In genomic region chr13:27419333-27419732, GRCh38 we compare ENCODE assay signal across 31 cellular contexts. TPM values are rescaled to one million over a fixed set of nuclear protein-coding genes. Genes with fewer than 3 reads are reported as not detected.
DNase-seq lines count a peak whose midpoint lies in the region; ATAC-seq and TF ChIP-seq lines count a peak whose summit lies in the region.
"Had no signal": no experiment of that assay in that cellular context is flagged by ENCODE, and none has a peak within 500 bp of the region (broad histone marks: within the 10 kb centered on the region; RNA-seq: fewer than 3 reads in every experiment).

No MANE protein-coding gene starts in this region.

- H3K4ac ChIP-seq in IMR-90 (ENCODE audit: low read depth, low read length) = no peak overlapping the region

- no peak overlapping the region for H2BK120ac ChIP-seq in IMR-90 (ENCODE audit: low read depth, low read length)

- no peak for ATAC-seq in IMR-90 (ENCODE audit: low read depth)
- ATAC-seq: GM23338; lower lobe of right lung; natural killer cell treated with Interleukin-12 subunit alpha and Interleukin-12 subunit beta and Interleukin-15 and Interleukin-18, amount 100 ng/mL, for 72 hours had no signal

- H3K27me3 ChIP-seq in IMR-90 (ENCODE audit: control insufficient read depth, insufficient read depth, low read length) = peaks cover 34% of the 10 kb centered on the region
- H3K27me3 ChIP-seq: ascending aorta, BLaER1, sigmoid colon had no signal

- no TSS peak for BruUV-seq in IMR-90 (replicated peaks; lab: Mats Ljungman, UMichigan)

- CTCF ChIA-PET in IMR-90 (lab: Yijun Ruan, JAX) = no interaction called here

- no peak overlapping the region for H2BK15ac ChIP-seq in IMR-90 (ENCODE audit: low read depth, low read length)

- no peak overlapping the region for H3K23ac ChIP-seq in IMR-90 (ENCODE audit: low read depth, low read length)

- no peak for TF ChIP-seq POLR2A in IMR-90 (IDR thresholded peaks at IDR 0.05; ENCODE audit: low read depth, low read length)

- H2AK9ac ChIP-seq in IMR-90 (replicated peaks; ENCODE audit: low read depth, low read length, poor library complexity) = no peak overlapping the region

- no peak overlapping the region for H4K91ac ChIP-seq in IMR-90 (ENCODE audit: insufficient read depth, low read depth, low read length)

- H3K9me1 ChIP-seq in IMR-90 (ENCODE audit: insufficient read depth, low read length) = no peaks in the 10 kb centered on the region

- H2AFZ ChIP-seq in IMR-90 (replicated peaks; ENCODE audit: low read length, poor library complexity) = no peak overlapping the region
- H2AFZ ChIP-seq: GM23338 had no signal

- H3K9me3 ChIP-seq in IMR-90 (ENCODE audit: control insufficient read depth, insufficient read depth, low read length) = no peaks in the 10 kb centered on the region
- H3K9me3 ChIP-seq: ascending aorta, BLaER1, lower lobe of right lung, MG63, prostate gland, sigmoid colon, SJCRH30 had no signal

- in situ Hi-C loops in IMR-90 (cut with MboI; ENCODE audit: low sequenced_read_pairs) = no loop called here
- in situ Hi-C loops in SK-MEL-5 (cut with HindIII; ENCODE audit: low pct_unique_long_range_greater_than_20kb, low sequenced_read_pairs) = no loop called here

- TF ChIP-seq RAD21 in IMR-90 (IDR thresholded peaks at IDR 0.05; ENCODE audit: low read length) = no peak

- H3K4me1 ChIP-seq in IMR-90 (ENCODE audit: control insufficient read depth, insufficient read depth, low read length) = no peaks in the 10 kb centered on the region
- H3K4me1 ChIP-seq: prostate gland had no signal

- intact Hi-C loops in IMR-90 (cut with micrococcal nuclease) = no loop called here

- no peak for TF ChIP-seq CTCF in IMR-90 (conservative IDR thresholded peaks at IDR 0.05; ENCODE audit: low read depth, low read length)

- no peak overlapping the region for H3K27ac ChIP-seq in IMR-90 (ENCODE audit: insufficient read depth, low read length)
- H3K27ac ChIP-seq: ascending aorta, BLaER1, lower lobe of right lung, prostate gland, sigmoid colon, SJCRH30, VCaP had no signal

- H3K4me3 ChIP-seq in IMR-90 (ENCODE audit: insufficient read depth, low read depth, low read length) = no peak overlapping the region
- H3K4me3 ChIP-seq: ascending aorta, BLaER1, GM23338, lower lobe of right lung, MG63, prostate gland, sigmoid colon, SJCRH30 had no signal

- no peak overlapping the region for H2BK20ac ChIP-seq in IMR-90 (ENCODE audit: low read depth, low read length)

- no peak overlapping the region for H4K8ac ChIP-seq in IMR-90 (ENCODE audit: low read depth in 2 of 2, low read length in 2 of 2)

- H2BK5ac ChIP-seq in IMR-90 (ENCODE audit: low read depth, low read length, poor library complexity, severe bottlenecking) = no peak overlapping the region

- no peak overlapping the region for H3K14ac ChIP-seq in IMR-90 (replicated peaks; ENCODE audit: low read depth, low read length)

- no peak overlapping the region for H3K9ac ChIP-seq in IMR-90 (ENCODE audit: low read depth, low read length)
- H3K9ac ChIP-seq: BLaER1 had no signal

- POLR2A ChIA-PET in IMR-90 (lab: Charles Lee; ENCODE audit: unreplicated experiment) = no interaction called here

- no CpG with 5 or more reads among the region's 1 CpG for WGBS in IMR-90 (ENCODE audit: extremely low coverage in 2 of 2, insufficient read length in 1 of 2), 2 experiments

- H3K18ac ChIP-seq in IMR-90 (ENCODE audit: low read depth, low read length) = no peak overlapping the region

- H4K20me1 ChIP-seq in IMR-90 (ENCODE audit: insufficient read depth, low read length) = no peaks in the 10 kb centered on the region
- H4K20me1 ChIP-seq: BLaER1 had no signal

- no peak overlapping the region for H4K5ac ChIP-seq in IMR-90 (ENCODE audit: low read depth, low read length)

- no peaks in the 10 kb centered on the region for H3K36me3 ChIP-seq in IMR-90 (ENCODE audit: control insufficient read depth, insufficient read depth, low read length)
- H3K36me3 ChIP-seq: ascending aorta, BLaER1, lower lobe of right lung, MG63, prostate gland, sigmoid colon, SJCRH30 had no signal

- dilution Hi-C loops in IMR-90 (cut with HindIII; ENCODE audit: low sequenced_read_pairs, unreplicated experiment) = no loop called here

- DNase-seq in COLO829 (ENCODE audit: low spot score) (peak; percentile 77), IMR-90 (peak; percentile 23), SK-MEL-5 (ENCODE audit: low read depth, low spot score) (peak; percentile 36), foreskin melanocyte (peak; percentile 88), DMS79 treated with DMSO at 0.1 percent for 48 hours (lab: John Stamatoyannopoulos, UW) (no peak), GM19238 (ENCODE audit: insufficient read length, low spot score) (no peak), D341Med (ENCODE audit: low spot score) (no peak)
- no peak for DNase-seq in activated effector memory CD4-positive, alpha-beta T cell treated with anti-CD3 and anti-CD28 coated beads, Interleukin-2, amount 50 U/mL, for 16 hours
- DNase-seq: ACHN; activated CD4-positive, alpha-beta T cell treated with anti-CD3 and anti-CD28 coated beads for 48 hours; central memory CD4-positive, alpha-beta T cell; GF-D8; lower lobe of right lung; MG63; NCI-H1436; NCI-H2081; NCI-H226; NCI-H748 treated with DMSO at 0.1 percent for 48 hours; occipital lobe; sigmoid colon; SJCRH30; stimulated activated CD4-positive, alpha-beta T cell treated with anti-CD3 and anti-CD28 coated beads, Interleukin-4, amount 100 ng/mL, for 24 hours; substantia nigra; T-helper 9 cell; trophoblast cell had no signal

- H3K79me1 ChIP-seq in IMR-90 (ENCODE audit: low read depth in 1 of 2, low read length in 2 of 2) = no peaks in the 10 kb centered on the region

- H3K4me2 ChIP-seq in IMR-90 (ENCODE audit: low read depth, low read length) = no peak overlapping the region
- H3K4me2 ChIP-seq: BLaER1, GM23338 had no signal

- no peak overlapping the region for H2AK5ac ChIP-seq in IMR-90 (ENCODE audit: low read depth, low read length)

- H3K56ac ChIP-seq in IMR-90 (ENCODE audit: extremely low read depth, insufficient read depth, low read length) = no peak overlapping the region

TF ChIP-seq in IMR-90, 13 proteins besides CTCF, POLR2A, EP300 and RAD21:
- TF ChIP-seq, protein P1, sequence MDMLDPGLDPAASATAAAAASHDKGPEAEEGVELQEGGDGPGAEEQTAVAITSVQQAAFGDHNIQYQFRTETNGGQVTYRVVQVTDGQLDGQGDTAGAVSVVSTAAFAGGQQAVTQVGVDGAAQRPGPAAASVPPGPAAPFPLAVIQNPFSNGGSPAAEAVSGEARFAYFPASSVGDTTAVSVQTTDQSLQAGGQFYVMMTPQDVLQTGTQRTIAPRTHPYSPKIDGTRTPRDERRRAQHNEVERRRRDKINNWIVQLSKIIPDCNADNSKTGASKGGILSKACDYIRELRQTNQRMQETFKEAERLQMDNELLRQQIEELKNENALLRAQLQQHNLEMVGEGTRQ (IDR thresholded peaks at IDR 0.05; ENCODE audit: low read depth, low read length) = no peak

RNA-seq across cellular contexts. Expression of gene GTF3A, which starts 5.1 kb away (rescaled TPM):
- 116 and 148 TPM in 2 replicates for total RNA-seq in IMR-90 (2012; rRNA removed)
- 73.1 and 74.1 TPM in 2 replicates for polyA plus RNA-seq in IMR-90 (2012; rRNA removed)
- 52.0 and 62.7 TPM in 2 replicates for polyA plus RNA-seq in IMR-90 (2012; cell fraction: cytosol; rRNA removed)
- 32.2 and 40.3 TPM in 2 replicates for polyA plus RNA-seq in IMR-90 (2012; cell fraction: nucleus; rRNA removed; ENCODE audit: low replicate concordance)
- total RNA-seq in SK-MEL-5 (2014; rRNA removed; shearing (Covaris generic)) = 284 and 304 TPM in 2 replicates
- polyA plus RNA-seq in SK-MEL-5 (2015; cell fraction: cytosol; rRNA removed) = 160 and 186 TPM in 2 replicates
- polyA plus RNA-seq in SK-MEL-5 (2015; cell fraction: nucleus; rRNA removed) = 123 and 161 TPM in 2 replicates

RNA-seq across cellular contexts. Expression of gene MTIF3, which starts 31.0 kb away (rescaled TPM):
- 31.7 and 60.8 TPM in 2 replicates for total RNA-seq in IMR-90 (2012; rRNA removed)
- polyA plus RNA-seq in IMR-90 (2012; rRNA removed) = 36.6 and 41.0 TPM in 2 replicates
- 14.4 and 16.7 TPM in 2 replicates for polyA plus RNA-seq in IMR-90 (2012; cell fraction: cytosol; rRNA removed)
- 20.7 and 66.0 TPM in 2 replicates for polyA plus RNA-seq in IMR-90 (2012; cell fraction: nucleus; rRNA removed; ENCODE audit: low replicate concordance)
- 66.0 and 70.2 TPM in 2 replicates for total RNA-seq in SK-MEL-5 (2014; rRNA removed; shearing (Covaris generic))
- 29.5 and 33.8 TPM in 2 replicates for polyA plus RNA-seq in SK-MEL-5 (2015; cell fraction: cytosol; rRNA removed)
- polyA plus RNA-seq in SK-MEL-5 (2015; cell fraction: nucleus; rRNA removed) = 34.2 and 59.7 TPM in 2 replicates

Comparison
In these comparisons a context has a peak if more than half of its experiments do, and no peak if none do; other contexts are left out.
1. DNase-seq: peak in COLO829 (single experiment), IMR-90 (single experiment), SK-MEL-5 (single experiment) and foreskin melanocyte (single experiment); none in DMS79 treated with DMSO at 0.1 percent for 48 hours (single experiment), activated effector memory CD4-positive, alpha-beta T cell treated with anti-CD3 and anti-CD28 coated beads, Interleukin-2, amount 50 U/mL, for 16 hours (single experiment), GM19238 (single experiment) and D341Med (single experiment).